In the genomic region with DNA sequence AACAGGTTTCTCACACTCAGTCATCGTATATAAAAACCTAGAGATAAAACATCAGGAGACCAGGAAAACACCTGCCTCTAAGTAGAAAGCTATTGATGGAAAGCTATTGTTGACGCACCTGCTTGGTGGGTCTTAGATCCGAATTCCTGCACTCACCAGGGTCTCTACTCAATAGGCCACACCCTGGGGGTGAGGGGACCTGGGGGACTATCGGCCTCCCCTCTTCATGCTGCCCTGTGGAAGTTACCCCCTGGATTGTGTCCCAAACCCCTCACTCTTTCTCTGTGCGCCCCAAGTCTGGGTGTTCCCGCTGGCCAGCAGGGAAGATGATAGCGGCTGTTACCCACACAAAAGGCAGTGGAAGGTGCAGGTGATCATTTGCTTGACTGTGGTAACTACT, we compare ENCODE assay signal across 1 cellular context.
TF ChIP-seq lines count a peak whose summit lies in the region.

No MANE protein-coding gene starts in this region.

TF ChIP-seq in HCT116, 20 proteins besides CTCF, POLR2A, EP300 and RAD21 (continued from another document):
- no peak for TF ChIP-seq ELF1 (IDR thresholded peaks at IDR 0.05; ENCODE audit: borderline replicate concordance, low read depth)
- TF ChIP-seq, protein P1, sequence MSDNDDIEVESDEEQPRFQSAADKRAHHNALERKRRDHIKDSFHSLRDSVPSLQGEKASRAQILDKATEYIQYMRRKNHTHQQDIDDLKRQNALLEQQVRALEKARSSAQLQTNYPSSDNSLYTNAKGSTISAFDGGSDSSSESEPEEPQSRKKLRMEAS (IDR thresholded peaks at IDR 0.05): no peak
- no peak for TF ChIP-seq ZFX (IDR thresholded peaks at IDR 0.05)
- TF ChIP-seq POLR2AphosphoS5 (IDR thresholded peaks at IDR 0.05; ENCODE audit: low read depth, low read length): no peak
- no peak for TF ChIP-seq TCF7L2 (IDR thresholded peaks at IDR 0.05; ENCODE audit: borderline replicate concordance, extremely low read depth, insufficient read depth, insufficient read length)
- no peak for TF ChIP-seq YY1 (IDR thresholded peaks at IDR 0.05; ENCODE audit: extremely low read depth, insufficient replicate concordance, low read depth, low read length)
- no peak for TF ChIP-seq EGR1 (IDR thresholded peaks at IDR 0.05; ENCODE audit: low read depth)
- no peak for TF ChIP-seq SRF (IDR thresholded peaks at IDR 0.05; ENCODE audit: low read depth)
- TF ChIP-seq, protein P2, sequence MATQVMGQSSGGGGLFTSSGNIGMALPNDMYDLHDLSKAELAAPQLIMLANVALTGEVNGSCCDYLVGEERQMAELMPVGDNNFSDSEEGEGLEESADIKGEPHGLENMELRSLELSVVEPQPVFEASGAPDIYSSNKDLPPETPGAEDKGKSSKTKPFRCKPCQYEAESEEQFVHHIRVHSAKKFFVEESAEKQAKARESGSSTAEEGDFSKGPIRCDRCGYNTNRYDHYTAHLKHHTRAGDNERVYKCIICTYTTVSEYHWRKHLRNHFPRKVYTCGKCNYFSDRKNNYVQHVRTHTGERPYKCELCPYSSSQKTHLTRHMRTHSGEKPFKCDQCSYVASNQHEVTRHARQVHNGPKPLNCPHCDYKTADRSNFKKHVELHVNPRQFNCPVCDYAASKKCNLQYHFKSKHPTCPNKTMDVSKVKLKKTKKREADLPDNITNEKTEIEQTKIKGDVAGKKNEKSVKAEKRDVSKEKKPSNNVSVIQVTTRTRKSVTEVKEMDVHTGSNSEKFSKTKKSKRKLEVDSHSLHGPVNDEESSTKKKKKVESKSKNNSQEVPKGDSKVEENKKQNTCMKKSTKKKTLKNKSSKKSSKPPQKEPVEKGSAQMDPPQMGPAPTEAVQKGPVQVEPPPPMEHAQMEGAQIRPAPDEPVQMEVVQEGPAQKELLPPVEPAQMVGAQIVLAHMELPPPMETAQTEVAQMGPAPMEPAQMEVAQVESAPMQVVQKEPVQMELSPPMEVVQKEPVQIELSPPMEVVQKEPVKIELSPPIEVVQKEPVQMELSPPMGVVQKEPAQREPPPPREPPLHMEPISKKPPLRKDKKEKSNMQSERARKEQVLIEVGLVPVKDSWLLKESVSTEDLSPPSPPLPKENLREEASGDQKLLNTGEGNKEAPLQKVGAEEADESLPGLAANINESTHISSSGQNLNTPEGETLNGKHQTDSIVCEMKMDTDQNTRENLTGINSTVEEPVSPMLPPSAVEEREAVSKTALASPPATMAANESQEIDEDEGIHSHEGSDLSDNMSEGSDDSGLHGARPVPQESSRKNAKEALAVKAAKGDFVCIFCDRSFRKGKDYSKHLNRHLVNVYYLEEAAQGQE (IDR thresholded peaks at IDR 0.05; ENCODE audit: low read depth): no peak
- TF ChIP-seq SP1 (IDR thresholded peaks at IDR 0.05; ENCODE audit: low read depth): no peak
